Comparison of ENCODE assay signal across 8 cellular contexts in the genomic region with DNA sequence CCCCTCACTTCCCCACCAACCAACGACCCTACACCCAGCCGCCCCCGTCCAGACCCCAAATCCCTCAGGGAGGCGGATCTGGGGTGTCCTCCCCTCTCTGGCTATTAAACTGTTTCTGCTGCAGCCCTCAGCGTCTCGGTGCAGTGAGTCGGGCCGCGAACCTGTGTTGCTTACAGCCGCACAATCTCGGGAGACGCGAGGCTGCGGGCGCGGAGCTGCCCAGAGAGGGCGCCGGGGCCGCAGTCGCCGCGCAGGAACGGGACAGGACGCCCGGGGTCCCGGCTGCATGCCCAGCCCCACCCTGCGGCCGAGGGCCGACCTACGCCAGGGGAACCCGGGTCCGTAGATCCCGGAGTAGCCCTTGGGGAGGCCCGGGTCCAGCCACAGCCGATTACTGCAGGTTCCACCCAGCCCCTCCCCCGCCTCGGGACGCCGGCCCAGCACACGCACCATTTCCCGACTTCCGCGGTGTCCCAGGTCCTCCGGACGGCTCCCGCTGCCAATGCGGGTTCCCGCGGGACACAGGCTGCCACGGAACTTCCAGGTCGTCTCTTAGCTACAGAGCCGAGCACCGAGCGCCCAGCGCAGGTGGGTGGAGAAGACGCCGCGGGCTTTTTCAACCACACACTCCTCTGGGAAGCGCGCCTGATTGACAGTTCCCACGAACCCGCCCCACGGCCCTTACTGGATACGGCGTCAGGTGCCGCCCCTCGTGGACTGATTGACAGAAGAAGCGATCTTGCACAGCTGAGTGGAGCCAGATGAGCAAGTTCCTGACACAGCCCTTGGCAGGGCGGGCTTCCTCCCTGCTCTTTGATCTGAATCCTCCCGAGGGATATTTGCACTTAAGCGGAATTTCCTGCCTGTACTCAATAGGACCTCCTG. TPM values are rescaled to one million over a fixed set of nuclear protein-coding genes. Genes with fewer than 3 reads are reported as not detected.
DNase-seq lines count a peak whose midpoint lies in the region; ATAC-seq and TF ChIP-seq lines count a peak whose summit lies in the region.

A gene (minus strand): TSS at position 654 of the 885 bp plus-strand sequence. CDS start 201 bp downstream, at position 453.

- no peak within 1 kb of the TSS for H2BK120ac ChIP-seq in IMR-90 (ENCODE audit: low read depth, low read length)

- no peaks in the 10 kb centered on the region for H4K20me1 ChIP-seq in IMR-90 (ENCODE audit: insufficient read depth, low read length)

- H3K27me3 ChIP-seq in IMR-90 (ENCODE audit: control insufficient read depth, insufficient read depth, low read length) (no peaks in the 10 kb centered on the region), muscle layer of colon (ENCODE audit: control insufficient read depth in 1 of 2, insufficient read depth in 2 of 2, low read length in 2 of 2) (no peaks in the 10 kb centered on the region)

- peak; percentile 89 for ATAC-seq in GM21528 (IDR thresholded peaks at IDR 0.05; ENCODE audit: low FRiP score, unreplicated experiment)
- peak; percentile 97 for ATAC-seq in IMR-90 (ENCODE audit: low read depth)
- ATAC-seq in esophagus mucosa = peak; percentile 100

- peak within 1 kb of the TSS; percentile 99 for H3K4me2 ChIP-seq in IMR-90 (ENCODE audit: low read depth, low read length)

- no peak within 1 kb of the TSS for H3K14ac ChIP-seq in IMR-90 (replicated peaks; ENCODE audit: low read depth, low read length)

- H4K8ac ChIP-seq in IMR-90 (ENCODE audit: low read depth in 2 of 2, low read length in 2 of 2) = peak within 1 kb of the TSS in 1 of 2 experiments; percentile 42; a peak in 1 of 4 replicates

- CTCF ChIA-PET in IMR-90 (lab: Yijun Ruan, JAX) = interaction anchor here (0.6 kb wide), 1 partner anchor 51 kb away, joined by 4 read pairs; no protein-coding TSS in a partner anchor

- POLR2A ChIA-PET in IMR-90 (lab: Charles Lee; ENCODE audit: unreplicated experiment) = no interaction called here

- WGBS in IMR-90 (ENCODE audit: extremely low coverage in 2 of 2, insufficient read length in 1 of 2), 2 experiments = 1% methylated on average over 17 of the region's 71 CpGs; no CpG with 5 or more reads in 1 of the 2 experiments

- H2BK20ac ChIP-seq in IMR-90 (ENCODE audit: low read depth, low read length) = no peak within 1 kb of the TSS

- 0 out of 2 replicates have a peak, but pooled peaks have one; percentile 3 for TF ChIP-seq CTCF in IMR-90 (conservative IDR thresholded peaks at IDR 0.05; ENCODE audit: low read depth, low read length)

- no peak within 1 kb of the TSS for H3K4ac ChIP-seq in IMR-90 (ENCODE audit: low read depth, low read length)

- dilution Hi-C loops in IMR-90 (cut with HindIII; ENCODE audit: low sequenced_read_pairs, unreplicated experiment) = no loop called here

- H3K27ac ChIP-seq in IMR-90 (ENCODE audit: insufficient read depth, low read length) (peak within 1 kb of the TSS; percentile 54), muscle layer of colon (ENCODE audit: low read depth, low read length) (peak within 1 kb of the TSS; percentile 82)

- H4K91ac ChIP-seq in IMR-90 (ENCODE audit: insufficient read depth, low read depth, low read length) = no peak within 1 kb of the TSS

- H3K56ac ChIP-seq in IMR-90 (ENCODE audit: extremely low read depth, insufficient read depth, low read length) = no peak within 1 kb of the TSS

- no peak within 1 kb of the TSS for H2AK9ac ChIP-seq in IMR-90 (replicated peaks; ENCODE audit: low read depth, low read length, poor library complexity)

- H3K4me3 ChIP-seq in IMR-90 (ENCODE audit: insufficient read depth, low read depth, low read length) = peak within 1 kb of the TSS; percentile 97
- peak within 1 kb of the TSS; percentile 76 to 79 for H3K4me3 ChIP-seq in muscle layer of colon (ENCODE audit: low read depth in 1 of 2, low read length in 2 of 2)

- H4K5ac ChIP-seq in IMR-90 (ENCODE audit: low read depth, low read length) = no peak within 1 kb of the TSS

- no peak within 1 kb of the TSS for H3K23ac ChIP-seq in IMR-90 (ENCODE audit: low read depth, low read length)

- no peak within 1 kb of the TSS for H3K18ac ChIP-seq in IMR-90 (ENCODE audit: low read depth, low read length)

- DNase-seq in DMS 273 (lab: John Stamatoyannopoulos, UW; ENCODE audit: unreplicated experiment) = peak; percentile 99
- peak; percentile 95 for DNase-seq in IMR-90
- DNase-seq in OCI-M2 (lab: John Stamatoyannopoulos, UW; ENCODE audit: unreplicated experiment) = peak; percentile 98
- peak; percentile 81 for DNase-seq in activated T-cell treated with anti-CD3 and anti-CD28 coated beads, Interleukin-2, amount 50 U/mL, for 1 hour
- DNase-seq in stimulated activated CD8-positive, alpha-beta memory T cell treated with anti-CD3 and anti-CD28 coated beads, Interleukin-7, amount 100 ng/mL, for 1 hour (ENCODE audit: low read depth in 2 of 2) = peak; percentile 59 to 64

- H3K9ac ChIP-seq in IMR-90 (ENCODE audit: low read depth, low read length) (peak within 1 kb of the TSS; percentile 66), muscle layer of colon (ENCODE audit: low read length) (peak within 1 kb of the TSS; percentile 39)

- no peak within 1 kb of the TSS for H2BK15ac ChIP-seq in IMR-90 (ENCODE audit: low read depth, low read length)

- TF ChIP-seq POLR2A in IMR-90 (IDR thresholded peaks at IDR 0.05; ENCODE audit: low read depth, low read length) = no peak

- 0 out of 4 replicates have a peak, but pooled peaks cover 0 to 6% of the 10 kb centered on the region in 2 experiments for H3K79me1 ChIP-seq in IMR-90 (ENCODE audit: low read depth in 1 of 2, low read length in 2 of 2)

- peak within 1 kb of the TSS; percentile 94 for H2AFZ ChIP-seq in IMR-90 (replicated peaks; ENCODE audit: low read length, poor library complexity)

- intact Hi-C loops in IMR-90 (cut with micrococcal nuclease) = loop anchor here (5.0 kb wide), 1 partner anchor 41 kb away; a partner anchor contains a TSS

- no peaks in the 10 kb centered on the region for H3K9me3 ChIP-seq in IMR-90 (ENCODE audit: control insufficient read depth, insufficient read depth, low read length)
- H3K9me3 ChIP-seq in muscle layer of colon (ENCODE audit: low read length) = no peaks in the 10 kb centered on the region

- TF ChIP-seq RAD21 in IMR-90 (IDR thresholded peaks at IDR 0.05; ENCODE audit: low read length) = no peak

- H3K36me3 ChIP-seq in IMR-90 (ENCODE audit: control insufficient read depth, insufficient read depth, low read length) = no peaks in the 10 kb centered on the region
- H3K36me3 ChIP-seq in muscle layer of colon (ENCODE audit: insufficient read depth, low read length) = no peaks in the 10 kb centered on the region

- no peaks in the 10 kb centered on the region for H3K9me1 ChIP-seq in IMR-90 (ENCODE audit: insufficient read depth, low read length)

- no peak within 1 kb of the TSS for H2BK5ac ChIP-seq in IMR-90 (ENCODE audit: low read depth, low read length, poor library complexity, severe bottlenecking)

- H3K4me1 ChIP-seq in IMR-90 (ENCODE audit: control insufficient read depth, insufficient read depth, low read length) = peaks cover 4% of the 10 kb centered on the region
- H3K4me1 ChIP-seq in muscle layer of colon (ENCODE audit: insufficient read depth, low read length) = no peaks in the 10 kb centered on the region

- in situ Hi-C loops in IMR-90 (cut with MboI; ENCODE audit: low sequenced_read_pairs) = no loop called here

- no peak within 1 kb of the TSS for H2AK5ac ChIP-seq in IMR-90 (ENCODE audit: low read depth, low read length)

- no TSS peak for BruUV-seq in IMR-90 (replicated peaks; lab: Mats Ljungman, UMichigan)

TF ChIP-seq in IMR-90, 13 proteins besides CTCF, POLR2A, EP300 and RAD21:
- TF ChIP-seq, protein P1, sequence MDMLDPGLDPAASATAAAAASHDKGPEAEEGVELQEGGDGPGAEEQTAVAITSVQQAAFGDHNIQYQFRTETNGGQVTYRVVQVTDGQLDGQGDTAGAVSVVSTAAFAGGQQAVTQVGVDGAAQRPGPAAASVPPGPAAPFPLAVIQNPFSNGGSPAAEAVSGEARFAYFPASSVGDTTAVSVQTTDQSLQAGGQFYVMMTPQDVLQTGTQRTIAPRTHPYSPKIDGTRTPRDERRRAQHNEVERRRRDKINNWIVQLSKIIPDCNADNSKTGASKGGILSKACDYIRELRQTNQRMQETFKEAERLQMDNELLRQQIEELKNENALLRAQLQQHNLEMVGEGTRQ (IDR thresholded peaks at IDR 0.05; ENCODE audit: low read depth, low read length) = peak; percentile 84
- TF ChIP-seq CEBPB (IDR thresholded peaks at IDR 0.05; ENCODE audit: low read depth, low read length) = 0 out of 2 replicates have a peak, but pooled peaks have one; percentile 29
- no peak for TF ChIP-seq FOS (IDR thresholded peaks at IDR 0.05; ENCODE audit: low read depth, low read length)
- TF ChIP-seq MXI1 (IDR thresholded peaks at IDR 0.05; ENCODE audit: borderline replicate concordance, low read depth, low read length) = peak; percentile 79

RNA-seq across cellular contexts. Expression of the gene that starts here (rescaled TPM):
- 3.4 and 3.6 TPM in 2 replicates for total RNA-seq in IMR-90 (2012; rRNA removed)
- polyA plus RNA-seq in IMR-90 (2012; rRNA removed) = 0.63 and 0.79 TPM in 2 replicates
- 0.12 and 0.25 TPM in 2 replicates for polyA plus RNA-seq in IMR-90 (2012; cell fraction: cytosol; rRNA removed)
- 0.25 and 1.7 TPM in 2 replicates for polyA plus RNA-seq in IMR-90 (2012; cell fraction: nucleus; rRNA removed; ENCODE audit: low replicate concordance)
- 2.3 TPM for total RNA-seq in esophagus mucosa

Comparison
In these comparisons a context has a peak if more than half of its experiments do, and no peak if none do; other contexts are left out.
1. Peak in every context shown above with its lines: DNase-seq, ATAC-seq, H3K4me3 ChIP-seq and H3K27ac ChIP-seq.